Comparison of ENCODE assay signal across 14 cellular contexts in the genomic region with DNA sequence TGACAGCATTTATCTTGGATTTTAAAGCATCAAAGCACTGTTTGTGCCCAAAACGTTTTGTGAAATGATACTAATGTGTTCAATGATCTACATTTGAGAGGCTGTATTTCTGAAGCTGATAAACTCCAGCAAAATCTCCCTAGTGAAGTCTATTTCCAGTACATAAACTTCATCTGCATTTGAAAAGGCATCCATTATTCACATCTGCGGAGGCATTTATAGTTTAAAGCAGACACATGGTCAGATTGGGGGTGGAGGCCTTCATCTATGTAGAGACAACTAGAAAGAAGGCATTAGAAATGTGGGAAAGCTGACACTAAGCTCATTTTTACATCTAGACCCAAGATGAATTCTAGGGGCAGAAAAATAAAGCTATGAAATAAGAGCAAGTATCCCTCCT.
"Had no signal": no experiment of that assay in that cellular context is flagged by ENCODE, and none has a peak within 500 bp of the region (broad histone marks: within the 10 kb centered on the region; RNA-seq: fewer than 3 reads in every experiment).

No MANE protein-coding gene starts in this region.

- H3K4me1 ChIP-seq: parathyroid adenoma, right atrium auricular region, thyroid gland, upper lobe of left lung had no signal

- H3K36me3 ChIP-seq: cardiac muscle cell, right atrium auricular region, thyroid gland, upper lobe of left lung had no signal

- H3K9me3 ChIP-seq: right atrium auricular region, thyroid gland, upper lobe of left lung had no signal

- H3K4me3 Mint-ChIP-seq: natural killer cell treated with Interleukin-12 subunit alpha and Interleukin-12 subunit beta and Interleukin-15 and Interleukin-18, amount 100 ng/mL, for 72 hours had no signal

- DNase-seq: effector memory CD4-positive, alpha-beta T cell; foreskin fibroblast; left colon; small intestine; stimulated activated CD4-positive, alpha-beta T cell treated with anti-CD3 and anti-CD28 coated beads, Interleukin-2, amount 100 ng/mL, for 48 hours; stimulated activated naive CD4-positive, alpha-beta T cell treated with Interleukin-2 at 50 U/mL for 16 hours; thyroid gland; upper lobe of left lung had no signal

- H3K27ac ChIP-seq: cardiac muscle cell, hepatocyte, parathyroid adenoma, right atrium auricular region, thyroid gland, upper lobe of left lung had no signal

- H3K27ac Mint-ChIP-seq: natural killer cell treated with Interleukin-12 subunit alpha and Interleukin-12 subunit beta and Interleukin-15 and Interleukin-18, amount 100 ng/mL, for 72 hours had no signal

- H3K27me3 ChIP-seq: cardiac muscle cell, hepatocyte, right atrium auricular region, thyroid gland, upper lobe of left lung had no signal

- H3K36me3 Mint-ChIP-seq: natural killer cell treated with Interleukin-12 subunit alpha and Interleukin-12 subunit beta and Interleukin-15 and Interleukin-18, amount 100 ng/mL, for 72 hours had no signal

- H3K4me3 ChIP-seq: cardiac muscle cell, hepatocyte, right atrium auricular region, thyroid gland, upper lobe of left lung had no signal

- ATAC-seq: esophagus mucosa; left colon; natural killer cell treated with Interleukin-12 subunit alpha and Interleukin-12 subunit beta and Interleukin-15 and Interleukin-18, amount 100 ng/mL, for 72 hours had no signal

- H3K27me3 Mint-ChIP-seq: natural killer cell treated with Interleukin-12 subunit alpha and Interleukin-12 subunit beta and Interleukin-15 and Interleukin-18, amount 100 ng/mL, for 72 hours had no signal
